In genomic region chr5:56192246-56192645, GRCh38 we compare ENCODE assay signal across 21 cellular contexts. TPM values are rescaled to one million over a fixed set of nuclear protein-coding genes. Genes with fewer than 3 reads are reported as not detected.
DNase-seq lines count a peak whose midpoint lies in the region; ATAC-seq and TF ChIP-seq lines count a peak whose summit lies in the region.
"Had no signal": no experiment of that assay in that cellular context is flagged by ENCODE, and none has a peak within 500 bp of the region (broad histone marks: within the 10 kb centered on the region; RNA-seq: fewer than 3 reads in every experiment).

No MANE protein-coding gene starts in this region.

- H3K4me3 ChIP-seq in GM23338 (no peak overlapping the region), OCI-LY3 (ENCODE audit: low read length) (no peak overlapping the region), osteoblast (ENCODE audit: insufficient read depth, low read length) (no peak overlapping the region), vagina (no peak overlapping the region)
- H3K4me3 ChIP-seq: A549, GM12878, GM23248, HAP-1 had no signal

- no peaks in the 10 kb centered on the region for H3K36me3 Mint-ChIP-seq in GM23338 (ENCODE audit: low read depth)
- H3K36me3 Mint-ChIP-seq in dendritic cell treated with granulocyte-macrophage colony-stimulating factor and Interleukin-4, amounts not matched to agents 40 ng/mL and 50 ng/mL, for 4 days (ENCODE audit: low read depth): no peaks in the 10 kb centered on the region
- H3K36me3 Mint-ChIP-seq: CD4-positive, CD25-positive, alpha-beta regulatory T cell; CD8-positive, alpha-beta T cell had no signal

- no peaks in the 10 kb centered on the region for H3K9me3 Mint-ChIP-seq in GM23338
- peaks cover 11% of the 10 kb centered on the region for H3K9me3 Mint-ChIP-seq in dendritic cell treated with granulocyte-macrophage colony-stimulating factor and Interleukin-4, amounts not matched to agents 40 ng/mL and 50 ng/mL, for 4 days
- H3K9me3 Mint-ChIP-seq: HFFc6 had no signal

- no peak overlapping the region; the same call in 1 of the 2 replicates for H3K27ac Mint-ChIP-seq in GM23338
- H3K27ac Mint-ChIP-seq in dendritic cell treated with granulocyte-macrophage colony-stimulating factor and Interleukin-4, amounts not matched to agents 40 ng/mL and 50 ng/mL, for 4 days: peak overlapping the region; percentile 83
- H3K27ac Mint-ChIP-seq: CD4-positive, CD25-positive, alpha-beta regulatory T cell; CD8-positive, alpha-beta T cell; HFFc6 had no signal

- peak overlapping the region; percentile 85 for H2AFZ ChIP-seq in GM23338
- H2AFZ ChIP-seq in OCI-LY3 (ENCODE audit: low read depth, low read length): no peak overlapping the region
- no peak overlapping the region for H2AFZ ChIP-seq in osteoblast (ENCODE audit: low read length)
- H2AFZ ChIP-seq: GM23248 had no signal

- H3K27ac ChIP-seq in GM23338 (ENCODE audit: low read depth) (no peak overlapping the region), OCI-LY3 (ENCODE audit: low read length) (no peak overlapping the region), osteoblast (ENCODE audit: low read depth, low read length) (no peak overlapping the region), vagina (no peak overlapping the region)
- H3K27ac ChIP-seq: A549, GM23248 had no signal

- H3K9me3 ChIP-seq in OCI-LY3 (ENCODE audit: insufficient read depth, low read length): no peaks in the 10 kb centered on the region
- no peaks in the 10 kb centered on the region for H3K9me3 ChIP-seq in osteoblast (ENCODE audit: low read depth, low read length)
- no peaks in the 10 kb centered on the region for H3K9me3 ChIP-seq in vagina
- H3K9me3 ChIP-seq: Caco-2, HAP-1 had no signal

- no peaks in the 10 kb centered on the region for H3K27me3 ChIP-seq in GM23338 (ENCODE audit: insufficient read depth)
- H3K27me3 ChIP-seq in OCI-LY3 (ENCODE audit: low read depth, low read length): no peaks in the 10 kb centered on the region
- H3K27me3 ChIP-seq in osteoblast (ENCODE audit: insufficient read depth, low read length): no peaks in the 10 kb centered on the region
- H3K27me3 ChIP-seq in vagina: no peaks in the 10 kb centered on the region

- H3K36me3 ChIP-seq in GM23338 (ENCODE audit: insufficient read depth): no peaks in the 10 kb centered on the region
- H3K36me3 ChIP-seq in OCI-LY3 (replicated peaks; ENCODE audit: low read depth, low read length): no peaks in the 10 kb centered on the region
- H3K36me3 ChIP-seq in osteoblast (ENCODE audit: insufficient read depth, low read length): no peaks in the 10 kb centered on the region
- no peaks in the 10 kb centered on the region for H3K36me3 ChIP-seq in vagina
- H3K36me3 ChIP-seq: HAP-1 had no signal

- H3K4me2 ChIP-seq in GM23338 (no peak overlapping the region), OCI-LY3 (ENCODE audit: low read length) (peak overlapping the region; percentile 34), osteoblast (ENCODE audit: insufficient read depth, low read length) (no peak overlapping the region)
- H3K4me2 ChIP-seq: A549 had no signal

- ATAC-seq in GM23338: no peak
- no peak for ATAC-seq in HG03378 (IDR thresholded peaks at IDR 0.05; ENCODE audit: unreplicated experiment)
- ATAC-seq: A549; CD8-positive, alpha-beta T cell had no signal

- no peak overlapping the region for H3K4me3 Mint-ChIP-seq in GM23338
- no peak overlapping the region for H3K4me3 Mint-ChIP-seq in dendritic cell treated with granulocyte-macrophage colony-stimulating factor and Interleukin-4, amounts not matched to agents 40 ng/mL and 50 ng/mL, for 4 days
- H3K4me3 Mint-ChIP-seq: CD4-positive, CD25-positive, alpha-beta regulatory T cell; CD8-positive, alpha-beta T cell; HFFc6 had no signal

- DNase-seq in GM23338 (ENCODE audit: low spot score): peak; percentile 11
- DNase-seq in osteoblast (ENCODE audit: insufficient read length, low spot score, missing footprints): peak; percentile 27
- no peak for DNase-seq in globus pallidus (ENCODE audit: low spot score)
- DNase-seq in vagina (ENCODE audit: extremely low spot score in 2 of 2): no peak
- DNase-seq: 8988T; ACHN; C1 segment of cervical spinal cord; Caco-2; CD4-positive, CD25-positive, alpha-beta regulatory T cell; CD8-positive, alpha-beta T cell; DMS153; DND-41; GM23248; HFFc6 had no signal

- peaks cover 9% of the 10 kb centered on the region; the same call in 2 of the 3 replicates for H3K4me1 Mint-ChIP-seq in GM23338
- peaks cover 55% of the 10 kb centered on the region for H3K4me1 Mint-ChIP-seq in dendritic cell treated with granulocyte-macrophage colony-stimulating factor and Interleukin-4, amounts not matched to agents 40 ng/mL and 50 ng/mL, for 4 days (ENCODE audit: low read depth)

- no peaks in the 10 kb centered on the region for H3K27me3 Mint-ChIP-seq in GM23338 (ENCODE audit: insufficient read depth, low read depth, poor library complexity)
- H3K27me3 Mint-ChIP-seq in dendritic cell treated with granulocyte-macrophage colony-stimulating factor and Interleukin-4, amounts not matched to agents 40 ng/mL and 50 ng/mL, for 4 days: no peaks in the 10 kb centered on the region

- no peak overlapping the region for H3K9ac ChIP-seq in OCI-LY3 (ENCODE audit: low read length)
- H3K9ac ChIP-seq: GM23248 had no signal

- TF ChIP-seq CTCF in GM23338 (conservative IDR thresholded peaks at IDR 0.05; ENCODE audit: low read depth in 2 of 2): no peak
- TF ChIP-seq CTCF in OCI-LY3 (IDR thresholded peaks at IDR 0.05; ENCODE audit: low read depth, low read length): no peak
- no peak for TF ChIP-seq CTCF in osteoblast (IDR thresholded peaks at IDR 0.05; ENCODE audit: extremely low read depth, low read depth, low read length)
- TF ChIP-seq CTCF in vagina (IDR thresholded peaks at IDR 0.05): no peak

- H3K4me1 ChIP-seq in GM23338 (ENCODE audit: insufficient read depth): peaks cover 8% of the 10 kb centered on the region; the same call in 1 of the 2 replicates
- H3K4me1 ChIP-seq in OCI-LY3 (ENCODE audit: low read length): peaks cover 20% of the 10 kb centered on the region
- no peaks in the 10 kb centered on the region for H3K4me1 ChIP-seq in osteoblast (ENCODE audit: insufficient read depth, low read length)
- H3K4me1 ChIP-seq in vagina: no peaks in the 10 kb centered on the region
- H3K4me1 ChIP-seq: A549, Caco-2, HAP-1 had no signal

- no peaks in the 10 kb centered on the region for H4K20me1 ChIP-seq in GM23338 (replicated peaks; ENCODE audit: insufficient read depth)
- H4K20me1 ChIP-seq in OCI-LY3 (ENCODE audit: insufficient read depth, low read length): no peaks in the 10 kb centered on the region
- no peaks in the 10 kb centered on the region for H4K20me1 ChIP-seq in osteoblast (ENCODE audit: insufficient read depth, low read length)

- H3F3A ChIP-seq in GM23338 (replicated peaks; ENCODE audit: low read depth): no peaks in the 10 kb centered on the region

- no peaks in the 10 kb centered on the region for H3K9me2 ChIP-seq in GM23338 (ENCODE audit: insufficient read depth)

- H3K79me2 ChIP-seq in GM23338 (replicated peaks; ENCODE audit: insufficient read depth): no peaks in the 10 kb centered on the region
- no peaks in the 10 kb centered on the region for H3K79me2 ChIP-seq in OCI-LY3 (ENCODE audit: low read length)
- no peaks in the 10 kb centered on the region for H3K79me2 ChIP-seq in osteoblast (ENCODE audit: insufficient read depth, low read length)

- intact Hi-C loops in dendritic cell treated with granulocyte-macrophage colony-stimulating factor and Interleukin-4, amounts not matched to agents 40 ng/mL and 50 ng/mL, for 4 days (cut with micrococcal nuclease): loop anchor here (5.0 kb wide), 1 partner anchor 35 kb away; no protein-coding TSS in a partner anchor
- intact Hi-C loops in vagina (cut with DNase I): no loop called here

- no peak for TF ChIP-seq POLR2A in vagina (IDR thresholded peaks at IDR 0.05)

TF ChIP-seq in GM23338, 12 proteins besides CTCF, POLR2A, EP300 and RAD21:
- TF ChIP-seq CREB1 (CRISPR knock-in tag; IDR thresholded peaks at IDR 0.05; ENCODE audit: low read depth) (no peak), JUNB (IDR thresholded peaks at IDR 0.05; ENCODE audit: unreplicated experiment) (no peak), POLR2AphosphoS5 (IDR thresholded peaks at IDR 0.05; ENCODE audit: low read depth) (no peak), EZH2phosphoT487 (IDR thresholded peaks at IDR 0.05; ENCODE audit: unreplicated experiment) (no peak), EZH2 (IDR thresholded peaks at IDR 0.05; ENCODE audit: low read depth, unreplicated experiment) (no peak), ZNF114 (CRISPR knock-in tag; IDR thresholded peaks at IDR 0.05) (no peak), ZNF331 (CRISPR knock-in tag; IDR thresholded peaks at IDR 0.05; ENCODE audit: low read depth) (no peak)
- TF ChIP-seq, protein P1, sequence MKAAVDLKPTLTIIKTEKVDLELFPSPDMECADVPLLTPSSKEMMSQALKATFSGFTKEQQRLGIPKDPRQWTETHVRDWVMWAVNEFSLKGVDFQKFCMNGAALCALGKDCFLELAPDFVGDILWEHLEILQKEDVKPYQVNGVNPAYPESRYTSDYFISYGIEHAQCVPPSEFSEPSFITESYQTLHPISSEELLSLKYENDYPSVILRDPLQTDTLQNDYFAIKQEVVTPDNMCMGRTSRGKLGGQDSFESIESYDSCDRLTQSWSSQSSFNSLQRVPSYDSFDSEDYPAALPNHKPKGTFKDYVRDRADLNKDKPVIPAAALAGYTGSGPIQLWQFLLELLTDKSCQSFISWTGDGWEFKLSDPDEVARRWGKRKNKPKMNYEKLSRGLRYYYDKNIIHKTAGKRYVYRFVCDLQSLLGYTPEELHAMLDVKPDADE (IDR thresholded peaks at IDR 0.05): no peak
TF ChIP-seq in GM23338: peak in this region for 0.

RNA-seq across cellular contexts. Expression of gene ANKRD55, which starts 40.9 kb away (rescaled TPM):
- total RNA-seq in GM23338 (2014; rRNA removed; shearing (Covaris generic)): not detected in 2 replicates
- polyA plus RNA-seq in GM23338 (2016; fragmentation: Nextera tagmentation; extraction: Ambion mirVana): not detected in 2 replicates
- total RNA-seq in osteoblast: not detected in 2 replicates
- total RNA-seq in vagina: 0.74 TPM
- total RNA-seq: CD8-positive, alpha-beta T cell; GM12878; GM23248; HFFc6 had no signal
- polyA plus RNA-seq: BJ, GM23248 had no signal

Comparison
In these comparisons a context has a peak if more than half of its experiments do, and no peak if none do; other contexts are left out.
1. DNase-seq: peak in GM23338 (single experiment) and osteoblast (single experiment); none in globus pallidus (single experiment) and vagina (0 of 2).